29 cellular contexts compared by ENCODE assay signal in genomic region chr10:106089855-106090254, GRCh38.
"Had no signal": no experiment of that assay in that cellular context is flagged by ENCODE, and none has a peak within 500 bp of the region (broad histone marks: within the 10 kb centered on the region; RNA-seq: fewer than 3 reads in every experiment).

No MANE protein-coding gene starts in this region.

- H3K4me3 ChIP-seq: stomach, suprapubic skin, testis, thoracic aorta, thyroid gland, tibial artery, tibial nerve, transverse colon, upper lobe of left lung, upper lobe of right lung, uterus, vagina had no signal

- DNase-seq: stimulated activated CD4-positive, alpha-beta T cell treated with anti-CD3 and anti-CD28 coated beads, Interleukin-2, amount 100 ng/mL, for 48 hours; stimulated activated CD4-positive, alpha-beta T cell treated with anti-CD3 and anti-CD28 coated beads, Interleukin-4, amount 100 ng/mL, for 1 hour; stimulated activated CD4-positive, alpha-beta T cell treated with anti-CD3 and anti-CD28 coated beads, Interleukin-4, amount 100 ng/mL, for 24 hours; stimulated activated CD4-positive, alpha-beta T cell treated with anti-CD3 and anti-CD28 coated beads, Interleukin-4, amount 100 ng/mL, for 4 hours; stimulated activated CD8-positive, alpha-beta memory T cell treated with anti-CD3 and anti-CD28 coated beads, Interleukin-4, amount 100 ng/mL, for 48 hours; stimulated activated naive B cell treated with anti-CD40 and anti-IgM and Interleukin-4, amounts not matched to agents 10 μg/mL and 1 μg/mL and 100 μg/mL, for 72 hours; stimulated activated naive CD4-positive, alpha-beta T cell; stimulated activated naive CD4-positive, alpha-beta T cell treated with Interleukin-2 at 50 U/mL for 16 hours; stimulated activated naive CD8-positive, alpha-beta T cell treated with anti-CD3 and anti-CD28 coated beads, Interleukin-15, amount 100 ng/mL, for 72 hours; stimulated activated naive CD8-positive, alpha-beta T cell treated with anti-CD3 and anti-CD28 coated beads, Interleukin-15, Interleukin-2, amounts not matched to agents 100 U/mL and 50 U/mL, for 24 hours; stomach; substantia nigra; testis; thyroid gland; tibial artery; transverse colon; trophoblast cell; upper lobe of left lung; upper lobe of right lung; uterus had no signal

- FAIRE-seq: urothelium cell line had no signal

- H3K4me1 ChIP-seq: stomach, suprapubic skin, testis, thyroid gland, tibial artery, tibial nerve, transverse colon, upper lobe of left lung, upper lobe of right lung, uterus, vagina had no signal

- H3K27ac ChIP-seq: stomach, suprapubic skin, testis, thoracic aorta, thyroid gland, tibial artery, tibial nerve, transverse colon, upper lobe of left lung, upper lobe of right lung, uterus, vagina had no signal

- H3K4me3 Mint-ChIP-seq: stimulated activated effector memory CD8-positive, alpha-beta T cell treated with anti-CD3 and anti-CD28 coated beads, Interleukin-12 subunit alpha, Interleukin-12 subunit beta, amount 100 ng/mL, for 72 hours; stimulated activated memory B cell treated with anti-CD40 and anti-IgM and Interleukin-4, amounts not matched to agents 10 μg/mL and 1 μg/mL and 100 μg/mL, for 72 hours; stimulated activated naive B cell treated with anti-CD40 and anti-IgM and Interleukin-4, amounts not matched to agents 10 μg/mL and 1 μg/mL and 100 μg/mL, for 72 hours; stimulated activated naive CD8-positive, alpha-beta T cell treated with anti-CD3 and anti-CD28 coated beads, Interleukin-15, amount 100 ng/mL, for 72 hours; stimulated activated naive CD8-positive, alpha-beta T cell treated with anti-CD3 and anti-CD28 coated beads, Interleukin-15, Interleukin-2, amounts not matched to agents 100 ng/mL and 50 ng/mL, for 24 hours; type B pancreatic cell had no signal

- ATAC-seq: stimulated activated effector memory CD8-positive, alpha-beta T cell treated with anti-CD3 and anti-CD28 coated beads, Interleukin-12 subunit alpha, Interleukin-12 subunit beta, amount 100 ng/mL, for 72 hours; stimulated activated memory B cell treated with anti-CD40 and anti-IgM and Interleukin-4, amounts not matched to agents 10 μg/mL and 1 μg/mL and 100 μg/mL, for 72 hours; stimulated activated naive B cell treated with anti-CD40 and anti-IgM and Interleukin-4, amounts not matched to agents 10 μg/mL and 1 μg/mL and 100 μg/mL, for 72 hours; stimulated activated naive CD8-positive, alpha-beta T cell treated with anti-CD3 and anti-CD28 coated beads, Interleukin-15, amount 100 ng/mL, for 72 hours; stimulated activated naive CD8-positive, alpha-beta T cell treated with anti-CD3 and anti-CD28 coated beads, Interleukin-15, Interleukin-2, amounts not matched to agents 100 U/mL and 50 U/mL, for 24 hours; upper lobe of right lung had no signal

- H3K9me3 Mint-ChIP-seq: stimulated activated memory B cell treated with anti-CD40 and anti-IgM and Interleukin-4, amounts not matched to agents 10 μg/mL and 1 μg/mL and 100 μg/mL, for 72 hours; stimulated activated naive CD8-positive, alpha-beta T cell treated with anti-CD3 and anti-CD28 coated beads, Interleukin-15, amount 100 ng/mL, for 72 hours had no signal

- H3K36me3 ChIP-seq: stomach, suprapubic skin, thoracic aorta, thyroid gland, tibial artery, tibial nerve, transverse colon, upper lobe of left lung, upper lobe of right lung, uterus, vagina had no signal

- H3K27me3 Mint-ChIP-seq: stimulated activated memory B cell treated with anti-CD40 and anti-IgM and Interleukin-4, amounts not matched to agents 10 μg/mL and 1 μg/mL and 100 μg/mL, for 72 hours; stimulated activated naive B cell treated with anti-CD40 and anti-IgM and Interleukin-4, amounts not matched to agents 10 μg/mL and 1 μg/mL and 100 μg/mL, for 72 hours; stimulated activated naive CD8-positive, alpha-beta T cell treated with anti-CD3 and anti-CD28 coated beads, Interleukin-15, amount 100 ng/mL, for 72 hours; stimulated activated naive CD8-positive, alpha-beta T cell treated with anti-CD3 and anti-CD28 coated beads, Interleukin-15, Interleukin-2, amounts not matched to agents 100 ng/mL and 50 ng/mL, for 24 hours; type B pancreatic cell had no signal

- H3K27ac Mint-ChIP-seq: stimulated activated effector memory CD8-positive, alpha-beta T cell treated with anti-CD3 and anti-CD28 coated beads, Interleukin-12 subunit alpha, Interleukin-12 subunit beta, amount 100 ng/mL, for 72 hours; stimulated activated memory B cell treated with anti-CD40 and anti-IgM and Interleukin-4, amounts not matched to agents 10 μg/mL and 1 μg/mL and 100 μg/mL, for 72 hours; stimulated activated naive B cell treated with anti-CD40 and anti-IgM and Interleukin-4, amounts not matched to agents 10 μg/mL and 1 μg/mL and 100 μg/mL, for 72 hours; stimulated activated naive CD8-positive, alpha-beta T cell treated with anti-CD3 and anti-CD28 coated beads, Interleukin-15, amount 100 ng/mL, for 72 hours; stimulated activated naive CD8-positive, alpha-beta T cell treated with anti-CD3 and anti-CD28 coated beads, Interleukin-15, Interleukin-2, amounts not matched to agents 100 ng/mL and 50 ng/mL, for 24 hours; type B pancreatic cell had no signal

- H3K4me1 Mint-ChIP-seq: stimulated activated effector memory CD8-positive, alpha-beta T cell treated with anti-CD3 and anti-CD28 coated beads, Interleukin-12 subunit alpha, Interleukin-12 subunit beta, amount 100 ng/mL, for 72 hours; stimulated activated memory B cell treated with anti-CD40 and anti-IgM and Interleukin-4, amounts not matched to agents 10 μg/mL and 1 μg/mL and 100 μg/mL, for 72 hours; stimulated activated naive B cell treated with anti-CD40 and anti-IgM and Interleukin-4, amounts not matched to agents 10 μg/mL and 1 μg/mL and 100 μg/mL, for 72 hours; stimulated activated naive CD8-positive, alpha-beta T cell treated with anti-CD3 and anti-CD28 coated beads, Interleukin-15, amount 100 ng/mL, for 72 hours had no signal

- H3K9me3 ChIP-seq: stomach, suprapubic skin, testis, thoracic aorta, thyroid gland, tibial artery, tibial nerve, transverse colon, upper lobe of left lung, upper lobe of right lung, uterus, vagina had no signal

- H3K27me3 ChIP-seq: stomach, suprapubic skin, testis, thyroid gland, tibial artery, tibial nerve, transverse colon, upper lobe of left lung, upper lobe of right lung, uterus, vagina had no signal

- H3K36me3 Mint-ChIP-seq: stimulated activated effector memory CD8-positive, alpha-beta T cell treated with anti-CD3 and anti-CD28 coated beads, Interleukin-12 subunit alpha, Interleukin-12 subunit beta, amount 100 ng/mL, for 72 hours; stimulated activated memory B cell treated with anti-CD40 and anti-IgM and Interleukin-4, amounts not matched to agents 10 μg/mL and 1 μg/mL and 100 μg/mL, for 72 hours; stimulated activated naive B cell treated with anti-CD40 and anti-IgM and Interleukin-4, amounts not matched to agents 10 μg/mL and 1 μg/mL and 100 μg/mL, for 72 hours; type B pancreatic cell had no signal
